In the genomic region with DNA sequence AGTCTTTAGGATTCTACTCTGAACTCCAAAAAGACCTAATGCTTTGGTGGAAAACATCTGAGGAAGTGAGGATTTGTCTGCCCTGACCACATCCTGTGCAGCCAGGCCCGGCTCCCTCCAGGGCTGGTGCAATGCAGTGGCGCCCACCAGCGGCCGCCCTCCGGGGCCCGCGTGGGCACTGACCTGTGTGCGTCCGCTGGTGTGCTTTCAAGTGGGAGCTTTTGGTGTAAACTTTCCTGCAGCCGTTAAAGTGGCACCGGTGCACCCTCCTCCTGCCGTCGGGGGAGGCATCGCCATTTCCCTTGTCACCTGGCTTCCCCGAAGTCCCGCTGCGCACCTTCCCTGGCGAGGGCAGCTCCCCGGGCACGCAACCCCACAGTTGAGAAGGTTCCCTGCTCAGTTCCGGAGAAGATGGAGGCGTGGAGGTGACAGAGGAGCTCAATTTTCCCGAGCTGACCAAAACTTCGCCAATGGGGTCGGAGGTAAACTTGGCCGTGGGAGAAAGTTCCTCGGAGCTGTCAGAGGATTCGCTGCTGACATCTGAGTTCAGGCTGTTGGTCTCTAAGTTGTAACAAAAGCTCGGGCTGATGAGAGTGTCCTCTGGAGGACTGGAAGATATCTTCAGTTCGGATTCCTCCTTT, we compare ENCODE assay signal across 8 cellular contexts. TPM values are rescaled to one million over a fixed set of nuclear protein-coding genes. Genes with fewer than 3 reads are reported as not detected.
DNase-seq lines count a peak whose midpoint lies in the region; ATAC-seq, FAIRE-seq and TF ChIP-seq lines count a peak whose summit lies in the region.

No MANE protein-coding gene starts in this region.

- no peaks in the 10 kb centered on the region; the same call in 1 of the 2 replicates for H4K20me1 ChIP-seq in GM12878 (ENCODE audit: control insufficient read depth, insufficient read depth)

- POLR2A ChIA-PET in GM12878 (lab: Charles Lee): interaction anchor here (0.9 to 4.8 kb wide), 9 partner anchors 20 to 111 kb away, joined by 3 to 51 read pairs (median 5); no protein-coding TSS in a partner anchor

- WGBS in GM12878 (ENCODE audit: insufficient coverage, insufficient replicate concordance, low lambda C conversion rate, missing lambda C conversion rate): 46% methylated on average over 30 of the region's 30 CpGs

- H3K4me2 ChIP-seq in GM12878 (ENCODE audit: control insufficient read depth, insufficient read depth): peak overlapping the region; percentile 87

- H3K79me2 ChIP-seq in GM12878 (ENCODE audit: control insufficient read depth, insufficient read depth, low read length): peaks cover 76% of the 10 kb centered on the region

- RAD21 ChIA-PET in GM12878 (lab: Charles Lee; ENCODE audit: unreplicated experiment): interaction anchor here (0.7 to 6.3 kb wide), 22 partner anchors 24 to 875 kb away, joined by 3 to 98 read pairs (median 10); no protein-coding TSS in a partner anchor

- peaks cover 13% of the 10 kb centered on the region for H3K4me1 ChIP-seq in GM12878 (ENCODE audit: control insufficient read depth, insufficient read depth, low read length)

- H3K4me3 ChIP-seq in GM12878: peak overlapping the region; percentile 93

- H3K9ac ChIP-seq in GM12878 (ENCODE audit: control insufficient read depth, insufficient read depth, low read length): peak overlapping the region; percentile 98

- H3K9me3 ChIP-seq in GM12878 (replicated peaks; ENCODE audit: control insufficient read depth, insufficient read depth, low read length): no peaks in the 10 kb centered on the region; the same call in 2 of the 3 replicates

- SMC1A ChIA-PET in GM12878 (lab: Charles Lee; ENCODE audit: uncharacterized antibody, unreplicated experiment): interaction anchor here (0.5 to 6.8 kb wide), 24 partner anchors 18 to 876 kb away, joined by 3 to 73 read pairs (median 6); no protein-coding TSS in a partner anchor

- no TSS peak for BruUV-seq in GM12878 (replicated peaks; lab: Mats Ljungman, UMichigan)

- peaks cover 28 to 36% of the 10 kb centered on the region in 2 experiments for H3K36me3 ChIP-seq in GM12878 (ENCODE audit: control insufficient read depth in 2 of 2, insufficient read depth in 2 of 2, low read length in 1 of 2)

- CTCF ChIA-PET in GM12878 (lab: Yijun Ruan, JAX): interaction anchor here (0.7 to 3.4 kb wide), 26 partner anchors 17 to 544 kb away, joined by 3 to 18 read pairs (median 4); no protein-coding TSS in a partner anchor

- DNase-seq in GM10266 (ENCODE audit: extremely low spot score) (no peak), RCC 7860 (ENCODE audit: low spot score) (peak; percentile 68), GM12878 (ENCODE audit: low read depth, low spot score) (no peak), kidney tubule cell (ENCODE audit: low spot score) (peak; percentile 76), substantia nigra (lab: John Stamatoyannopoulos, UW) (peak in 11 of 49 donors; percentile 18 to 47 (median 31)), GM13976 (ENCODE audit: low spot score) (no peak)

- FAIRE-seq in RCC 7860 (lab: Jason Lieb, UNC): no peak
- no peak for FAIRE-seq in GM12878 (lab: Jason Lieb, UNC)

- TF ChIP-seq RAD21 in GM12878 (IDR thresholded peaks at IDR 0.05; ENCODE audit: insufficient read depth, low read depth, low read length): no peak

- intact Hi-C loops in GM12878 (cut with micrococcal nuclease; ENCODE audit: unreplicated experiment): loop anchor here (1.0 to 10.0 kb wide), 8 partner anchors 47 to 873 kb away; no protein-coding TSS in a partner anchor

- in situ Hi-C loops in GM12878 (cut with MboI): loop anchor here (5.0 kb wide), 1 partner anchor 251 kb away; no protein-coding TSS in a partner anchor
- in situ Hi-C loops in GM13976 (cut with MboI; ENCODE audit: low sequenced_read_pairs, unreplicated experiment): no loop called here

- TF ChIP-seq CTCF in GM10266 (IDR thresholded peaks at IDR 0.05; ENCODE audit: control insufficient read depth, insufficient read depth, low read depth, missing control alignments) (peak; percentile 17), GM12878 (IDR thresholded peaks at IDR 0.05 in 2 of 3, conservative IDR thresholded peaks at IDR 0.05 in 1 of 3; ENCODE audit: control insufficient read depth in 2 of 3, extremely low read depth in 1 of 3, insufficient read depth in 1 of 3, low read depth in 3 of 3, low read length in 3 of 3) (peak; percentile 49 to 92 (median 81)), GM13976 (IDR thresholded peaks at IDR 0.05; ENCODE audit: borderline replicate concordance, control extremely low read depth, extremely low read depth, insufficient read depth, missing control alignments) (no peak)

- ATAC-seq in GM12878 (peak; percentile 22), HG03565 (IDR thresholded peaks at IDR 0.05; ENCODE audit: unreplicated experiment) (no peak), HG03280 (IDR thresholded peaks at IDR 0.05; ENCODE audit: unreplicated experiment) (no peak)

- TF ChIP-seq EP300 in GM12878 (IDR thresholded peaks at IDR 0.05; ENCODE audit: borderline replicate concordance in 1 of 2, control insufficient read depth in 1 of 2, low read depth in 2 of 2, low read length in 2 of 2): 0 out of 4 replicates have a peak, but pooled peaks of 1 of the 2 experiments have one; percentile 54

- peak; percentile 52 for TF ChIP-seq POLR2A in GM12878 (IDR thresholded peaks at IDR 0.05; ENCODE audit: low read depth, low read length)

- no peak overlapping the region for H2AFZ ChIP-seq in GM12878 (ENCODE audit: control insufficient read depth, low read depth, low read length)

- H3K27ac ChIP-seq in GM12878 (ENCODE audit: control insufficient read depth, insufficient read depth): peak overlapping the region; percentile 98
- H3K27ac ChIP-seq in substantia nigra (ENCODE audit: low read depth, low read length, poor library complexity, severe bottlenecking): peak overlapping the region; percentile 92

- H3K27me3 ChIP-seq in GM12878 (replicated peaks in 1 of 2; ENCODE audit: control insufficient read depth in 2 of 2, insufficient read depth in 2 of 2, low read length in 1 of 2): no peaks in the 10 kb centered on the region

TF ChIP-seq in GM12878, 131 proteins besides CTCF, POLR2A, EP300 and RAD21 (continues in another document):
- TF ChIP-seq, protein P1, sequence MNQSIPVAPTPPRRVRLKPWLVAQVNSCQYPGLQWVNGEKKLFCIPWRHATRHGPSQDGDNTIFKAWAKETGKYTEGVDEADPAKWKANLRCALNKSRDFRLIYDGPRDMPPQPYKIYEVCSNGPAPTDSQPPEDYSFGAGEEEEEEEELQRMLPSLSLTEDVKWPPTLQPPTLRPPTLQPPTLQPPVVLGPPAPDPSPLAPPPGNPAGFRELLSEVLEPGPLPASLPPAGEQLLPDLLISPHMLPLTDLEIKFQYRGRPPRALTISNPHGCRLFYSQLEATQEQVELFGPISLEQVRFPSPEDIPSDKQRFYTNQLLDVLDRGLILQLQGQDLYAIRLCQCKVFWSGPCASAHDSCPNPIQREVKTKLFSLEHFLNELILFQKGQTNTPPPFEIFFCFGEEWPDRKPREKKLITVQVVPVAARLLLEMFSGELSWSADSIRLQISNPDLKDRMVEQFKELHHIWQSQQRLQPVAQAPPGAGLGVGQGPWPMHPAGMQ (IDR thresholded peaks at IDR 0.05; ENCODE audit: borderline replicate concordance): no peak
- TF ChIP-seq CREB1 (IDR thresholded peaks at IDR 0.05; ENCODE audit: low read depth) (no peak), BMI1 (IDR thresholded peaks at IDR 0.05; ENCODE audit: borderline replicate concordance) (no peak), CBFB (IDR thresholded peaks at IDR 0.05; ENCODE audit: low read depth) (no peak), CHD2 (IDR thresholded peaks at IDR 0.05; ENCODE audit: borderline replicate concordance, low read depth, low read length) (no peak; the same call in 1 of the 2 replicates), GABPA (IDR thresholded peaks at IDR 0.05; ENCODE audit: low read depth) (no peak), NR2C1 (IDR thresholded peaks at IDR 0.05) (0 out of 2 replicates have a peak, but pooled peaks have one; percentile 20), SREBF1 (IDR thresholded peaks at IDR 0.05; ENCODE audit: low read length) (no peak)
- TF ChIP-seq, protein P2, sequence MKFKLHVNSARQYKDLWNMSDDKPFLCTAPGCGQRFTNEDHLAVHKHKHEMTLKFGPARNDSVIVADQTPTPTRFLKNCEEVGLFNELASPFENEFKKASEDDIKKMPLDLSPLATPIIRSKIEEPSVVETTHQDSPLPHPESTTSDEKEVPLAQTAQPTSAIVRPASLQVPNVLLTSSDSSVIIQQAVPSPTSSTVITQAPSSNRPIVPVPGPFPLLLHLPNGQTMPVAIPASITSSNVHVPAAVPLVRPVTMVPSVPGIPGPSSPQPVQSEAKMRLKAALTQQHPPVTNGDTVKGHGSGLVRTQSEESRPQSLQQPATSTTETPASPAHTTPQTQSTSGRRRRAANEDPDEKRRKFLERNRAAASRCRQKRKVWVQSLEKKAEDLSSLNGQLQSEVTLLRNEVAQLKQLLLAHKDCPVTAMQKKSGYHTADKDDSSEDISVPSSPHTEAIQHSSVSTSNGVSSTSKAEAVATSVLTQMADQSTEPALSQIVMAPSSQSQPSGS (IDR thresholded peaks at IDR 0.05; ENCODE audit: low read length): no peak
- TF ChIP-seq, protein P3, sequence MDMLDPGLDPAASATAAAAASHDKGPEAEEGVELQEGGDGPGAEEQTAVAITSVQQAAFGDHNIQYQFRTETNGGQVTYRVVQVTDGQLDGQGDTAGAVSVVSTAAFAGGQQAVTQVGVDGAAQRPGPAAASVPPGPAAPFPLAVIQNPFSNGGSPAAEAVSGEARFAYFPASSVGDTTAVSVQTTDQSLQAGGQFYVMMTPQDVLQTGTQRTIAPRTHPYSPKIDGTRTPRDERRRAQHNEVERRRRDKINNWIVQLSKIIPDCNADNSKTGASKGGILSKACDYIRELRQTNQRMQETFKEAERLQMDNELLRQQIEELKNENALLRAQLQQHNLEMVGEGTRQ (IDR thresholded peaks at IDR 0.05; ENCODE audit: borderline replicate concordance, low read depth, low read length): no peak

RNA-seq across cellular contexts. Expression of a gene that starts 3.4 kb away (rescaled TPM):
- 102 and 109 TPM in 2 replicates for total RNA-seq in GM12878 (2013; cell fraction: nucleolus; rRNA removed)
- total RNA-seq in GM12878 (2014; rRNA removed) (17.6 and 19.9 TPM in 2 replicates), GM12878 (2014; rRNA removed; fragmentation: Illumina TruSeq; extraction: Trizol) (16.1 and 16.2 TPM in 2 replicates), GM12878 (2021) (42.1 and 47.3 TPM in 2 replicates)
- polyA plus RNA-seq in GM12878 (2011; ENCODE audit: low read depth): 25.2 TPM
- polyA plus RNA-seq in GM12878 (2011; rRNA removed) (31.5 and 32.0 TPM in 2 replicates), GM12878 (2014; fragmentation: Illumina TruSeq; extraction: Trizol) (21.6 and 26.4 TPM in 2 replicates), GM12878 (2014; fragmentation: Nextera tagmentation; extraction: Ambion mirVana) (10 to 100 TPM in 1 of 2 experiments, 1 to 10 TPM in 1; 7.4 to 15.4 TPM), GM12878 (2014; rRNA removed) (20.2 and 25.4 TPM in 2 replicates), GM12878 (2016; fragmentation: Nextera tagmentation; extraction: Ambion mirVana) (10 to 100 TPM; 48.6 to 54.1 TPM)
- polyA plus RNA-seq in GM12878 (2011; cell fraction: cytosol; rRNA removed): 29.9 and 31.3 TPM in 2 replicates
- 60.5 and 74.6 TPM in 2 replicates for polyA plus RNA-seq in GM12878 (2011; cell fraction: nucleus; rRNA removed)
- polyA plus RNA-seq in GM12878 (2012): 49.8 and 49.9 TPM in 2 replicates
- 78.3 and 96.8 TPM in 2 replicates for polyA minus RNA-seq in GM12878 (2011; rRNA and poly(A)+ RNA removed)
- 15.2 and 23.9 TPM in 2 replicates for polyA minus RNA-seq in GM12878 (2011; cell fraction: cytosol; rRNA and poly(A)+ RNA removed)
- 201 and 273 TPM in 2 replicates for polyA minus RNA-seq in GM12878 (2011; cell fraction: nucleus; rRNA and poly(A)+ RNA removed)

Comparison
In these comparisons a context has a peak if more than half of its experiments do, and no peak if none do; other contexts are left out.
1. DNase-seq: peak in RCC 7860 (single experiment) and kidney tubule cell (single experiment); none in GM10266 (single experiment), GM12878 (single experiment) and GM13976 (single experiment).